Comparison of ENCODE assay signal across 2 cellular contexts in genomic region chr2:235511751-235512698, GRCh38.
TF ChIP-seq lines count a peak whose summit lies in the region.

No MANE protein-coding gene starts in this region.

TF ChIP-seq in A549, 52 proteins besides CTCF, POLR2A, EP300 and RAD21:
- TF ChIP-seq PBX3 (IDR thresholded peaks at IDR 0.05) (no peak), MAFK (IDR thresholded peaks at IDR 0.05; ENCODE audit: partially characterized antibody) (peak; percentile 55)

TF ChIP-seq in IMR-90, 13 proteins besides CTCF, POLR2A, EP300 and RAD21:
- TF ChIP-seq MAZ (IDR thresholded peaks at IDR 0.05; ENCODE audit: borderline replicate concordance, low read depth, low read length) (no peak), ELK1 (IDR thresholded peaks at IDR 0.05; ENCODE audit: borderline replicate concordance, low read depth, low read length) (no peak), RFX5 (IDR thresholded peaks at IDR 0.05; ENCODE audit: low read depth, low read length) (no peak), NFE2L2 (IDR thresholded peaks at IDR 0.05; ENCODE audit: low read depth, low read length) (no peak), CHD1 (IDR thresholded peaks at IDR 0.05; ENCODE audit: low read depth, low read length) (no peak), SMC3 (IDR thresholded peaks at IDR 0.05; ENCODE audit: low read depth, low read length) (no peak), RCOR1 (IDR thresholded peaks at IDR 0.05; ENCODE audit: insufficient replicate concordance, low read length) (no peak), MXI1 (IDR thresholded peaks at IDR 0.05; ENCODE audit: borderline replicate concordance, low read depth, low read length) (no peak), MAFK (IDR thresholded peaks at IDR 0.05; ENCODE audit: low read depth, low read length) (no peak), FOS (IDR thresholded peaks at IDR 0.05; ENCODE audit: low read depth, low read length) (no peak), CEBPB (IDR thresholded peaks at IDR 0.05; ENCODE audit: low read depth, low read length) (no peak), USF2 (IDR thresholded peaks at IDR 0.05; ENCODE audit: low read depth, low read length) (no peak), BHLHE40 (IDR thresholded peaks at IDR 0.05; ENCODE audit: low read depth, low read length) (no peak)
